21 cellular contexts compared by ENCODE assay signal in genomic region chr5:135608761-135609443, GRCh38. TPM values are rescaled to one million over a fixed set of nuclear protein-coding genes. Genes with fewer than 3 reads are reported as not detected.
DNase-seq lines count a peak whose midpoint lies in the region; ATAC-seq and TF ChIP-seq lines count a peak whose summit lies in the region.
"Had no signal": no experiment of that assay in that cellular context is flagged by ENCODE, and none has a peak within 500 bp of the region (broad histone marks: within the 10 kb centered on the region; RNA-seq: fewer than 3 reads in every experiment).

No MANE protein-coding gene starts in this region.

- H3K36me3 Mint-ChIP-seq in Calu3 (ENCODE audit: insufficient read depth, unreplicated experiment) = no peaks in the 10 kb centered on the region
- no peaks in the 10 kb centered on the region for H3K36me3 Mint-ChIP-seq in activated naive CD4-positive, alpha-beta T cell treated with anti-CD3 and anti-CD28 coated beads, Interleukin-2, amount 10 ng/mL, durations not matched to agents 7 days and 5 days
- H3K36me3 Mint-ChIP-seq: CD4-positive, CD25-positive, alpha-beta regulatory T cell had no signal

- no CpG with 5 or more reads among the region's 4 CpGs for WGBS in neuronal stem cell (ENCODE audit: extremely low coverage in 2 of 2, insufficient read length in 2 of 2, insufficient replicate concordance in 1 of 2), 2 donors

- peaks cover 23% of the 10 kb centered on the region for H3K4me1 Mint-ChIP-seq in Calu3 (ENCODE audit: low read depth, unreplicated experiment)
- H3K4me1 Mint-ChIP-seq in activated naive CD4-positive, alpha-beta T cell treated with anti-CD3 and anti-CD28 coated beads, Interleukin-2, amount 10 ng/mL, durations not matched to agents 7 days and 5 days = no peaks in the 10 kb centered on the region
- H3K4me1 Mint-ChIP-seq: CD4-positive, CD25-positive, alpha-beta regulatory T cell had no signal

- H3K79me1 ChIP-seq in neuronal stem cell (ENCODE audit: low read depth, low read length) = no peaks in the 10 kb centered on the region

- H3K27me3 ChIP-seq in colonic mucosa (no peaks in the 10 kb centered on the region), foreskin keratinocyte (no peaks in the 10 kb centered on the region), neuronal stem cell (ENCODE audit: control insufficient read depth in 3 of 3, insufficient read depth in 3 of 3, low read depth in 1 of 3, low read length in 3 of 3) (no peaks in the 10 kb centered on the region)

- intact Hi-C loops in Calu3 (cut with micrococcal nuclease; ENCODE audit: unreplicated experiment) = no loop called here
- intact Hi-C loops in colonic mucosa (cut with DNase I) = no loop called here

- CTCF ChIA-PET in Calu3 (lab: Charles Lee) = interaction anchor here (0.6 to 1.9 kb wide), 6 partner anchors 8 to 1044 kb away, joined by 3 to 12 read pairs (median 4); no protein-coding TSS in a partner anchor
- CTCF ChIA-PET in activated naive CD4-positive, alpha-beta T cell treated with anti-CD3 and anti-CD28 coated beads, Interleukin-2, amount 10 ng/mL, durations not matched to agents 7 days and 5 days (lab: Charles Lee) = interaction anchor here (0.8 to 1.2 kb wide), 2 partner anchors 10 to 43 kb away, joined by 4 to 5 read pairs; no protein-coding TSS in a partner anchor

- DNase-seq in Calu3 (peak; percentile 24), colonic mucosa (peak; percentile 2), foreskin keratinocyte (no peak), neuronal stem cell (ENCODE audit: low spot score) (no peak)
- no peak for DNase-seq in activated naive CD4-positive, alpha-beta T cell treated with anti-CD3 and anti-CD28 coated beads, Interleukin-2, amount 10 ng/mL, durations not matched to agents 7 days and 5 days
- DNase-seq in activated CD4-positive, CD25-positive, alpha-beta regulatory T cell (lab: John Stamatoyannopoulos, UW) = no peak
- DNase-seq: BE2C; Caco-2; CD4-positive, CD25-positive, alpha-beta regulatory T cell; DMS153; EL; GOT3; NCI-H1105 treated with DMSO at 0.1 percent for 48 hours; NCI-H1694 treated with DMSO at 0.1 percent for 48 hours; NCI-H510A treated with DMSO at 0.1 percent for 48 hours; NCI-H774; Right ventricle myocardium superior had no signal

- no peak overlapping the region for H3K14ac ChIP-seq in neuronal stem cell (ENCODE audit: low read length)

- no peak overlapping the region for H3K18ac ChIP-seq in neuronal stem cell (ENCODE audit: low read length)

- no TSS peak for BruUV-seq in Calu3 (replicated peaks; lab: Mats Ljungman, UMichigan)

- H3K9me3 ChIP-seq in colonic mucosa (no peaks in the 10 kb centered on the region), neuronal stem cell (replicated peaks in 1 of 2; ENCODE audit: control insufficient read depth in 2 of 2, insufficient read depth in 1 of 2, low read depth in 1 of 2, low read length in 2 of 2) (no peaks in the 10 kb centered on the region)
- H3K9me3 ChIP-seq: BE2C, Caco-2 had no signal

- no peak overlapping the region for H3K27ac ChIP-seq in colonic mucosa
- H3K27ac ChIP-seq in foreskin keratinocyte = no peak overlapping the region
- no peak overlapping the region for H3K27ac ChIP-seq in neuronal stem cell (replicated peaks; ENCODE audit: low read length)

- no peaks in the 10 kb centered on the region for H3K36me3 ChIP-seq in colonic mucosa
- H3K36me3 ChIP-seq in neuronal stem cell (replicated peaks in 1 of 2; ENCODE audit: control insufficient read depth in 2 of 2, insufficient read depth in 2 of 2, low read length in 2 of 2) = no peaks in the 10 kb centered on the region
- H3K36me3 ChIP-seq: BE2C had no signal

- ATAC-seq in foreskin keratinocyte (peak; percentile 37), GM19463 (IDR thresholded peaks at IDR 0.05; ENCODE audit: unreplicated experiment) (no peak)
- ATAC-seq: HCT116 had no signal

- no peak overlapping the region for H4K91ac ChIP-seq in neuronal stem cell (ENCODE audit: low read depth, low read length, poor library complexity)

- no peaks in the 10 kb centered on the region for H3K9me3 Mint-ChIP-seq in Calu3 (ENCODE audit: low read depth, unreplicated experiment)
- no peaks in the 10 kb centered on the region for H3K9me3 Mint-ChIP-seq in activated naive CD4-positive, alpha-beta T cell treated with anti-CD3 and anti-CD28 coated beads, Interleukin-2, amount 10 ng/mL, durations not matched to agents 7 days and 5 days

- H2BK120ac ChIP-seq in neuronal stem cell (ENCODE audit: low read depth, low read length) = no peak overlapping the region

- peak overlapping the region; percentile 48 for H3K27ac Mint-ChIP-seq in Calu3 (ENCODE audit: unreplicated experiment)
- H3K27ac Mint-ChIP-seq in activated naive CD4-positive, alpha-beta T cell treated with anti-CD3 and anti-CD28 coated beads, Interleukin-2, amount 10 ng/mL, durations not matched to agents 7 days and 5 days = no peak overlapping the region
- H3K27ac Mint-ChIP-seq: CD4-positive, CD25-positive, alpha-beta regulatory T cell had no signal

- peak overlapping the region; percentile 23 for H2AK5ac ChIP-seq in neuronal stem cell (ENCODE audit: low read depth, low read length)

- no peak overlapping the region for H3K23ac ChIP-seq in neuronal stem cell (ENCODE audit: low read depth, low read length, poor library complexity)

- H3K4ac ChIP-seq in neuronal stem cell (ENCODE audit: low read length) = no peak overlapping the region

- no peak overlapping the region for H2BK12ac ChIP-seq in neuronal stem cell (ENCODE audit: low read length)

- no peak for TF ChIP-seq CTCF in Calu3 (IDR thresholded peaks at IDR 0.05; ENCODE audit: unreplicated experiment)
- TF ChIP-seq CTCF in colonic mucosa (IDR thresholded peaks at IDR 0.05) = no peak
- TF ChIP-seq CTCF in foreskin keratinocyte (conservative IDR thresholded peaks at IDR 0.05) = no peak

- H3K4me2 ChIP-seq in neuronal stem cell (ENCODE audit: insufficient read depth, low read length, poor library complexity, severe bottlenecking) = no peak overlapping the region

- H3K4me1 ChIP-seq in colonic mucosa (no peaks in the 10 kb centered on the region), foreskin keratinocyte (no peaks in the 10 kb centered on the region), neuronal stem cell (ENCODE audit: control insufficient read depth in 2 of 2, insufficient read depth in 1 of 2, low read depth in 1 of 2, low read length in 2 of 2) (peaks cover 0 to 2% of the 10 kb centered on the region in 2 donors)
- H3K4me1 ChIP-seq: BE2C had no signal

- H2AFZ ChIP-seq in neuronal stem cell (ENCODE audit: low read length) = no peak overlapping the region

- H3K27me3 Mint-ChIP-seq in Calu3 (ENCODE audit: unreplicated experiment) = peaks cover 35% of the 10 kb centered on the region
- H3K27me3 Mint-ChIP-seq in activated naive CD4-positive, alpha-beta T cell treated with anti-CD3 and anti-CD28 coated beads, Interleukin-2, amount 10 ng/mL, durations not matched to agents 7 days and 5 days = peaks cover 18% of the 10 kb centered on the region
- H3K27me3 Mint-ChIP-seq: CD4-positive, CD25-positive, alpha-beta regulatory T cell had no signal

- no peak overlapping the region for H3K4me3 ChIP-seq in colonic mucosa
- H3K4me3 ChIP-seq in neuronal stem cell (ENCODE audit: low read length in 2 of 2) = no peak overlapping the region

- H2BK5ac ChIP-seq in neuronal stem cell (ENCODE audit: low read length) = no peak overlapping the region

- no peak overlapping the region for H2BK15ac ChIP-seq in neuronal stem cell (ENCODE audit: low read length)

- H3K9ac ChIP-seq in colonic mucosa (ENCODE audit: low read depth in 2 of 2, low read length in 2 of 2) = no peak overlapping the region
- no peak overlapping the region for H3K9ac ChIP-seq in neuronal stem cell (ENCODE audit: low read depth, low read length, poor library complexity)

- H3K4me3 Mint-ChIP-seq in Calu3 (ENCODE audit: low read depth, unreplicated experiment) = no peak overlapping the region
- no peak overlapping the region for H3K4me3 Mint-ChIP-seq in activated naive CD4-positive, alpha-beta T cell treated with anti-CD3 and anti-CD28 coated beads, Interleukin-2, amount 10 ng/mL, durations not matched to agents 7 days and 5 days
- H3K4me3 Mint-ChIP-seq: CD4-positive, CD25-positive, alpha-beta regulatory T cell had no signal

- H4K8ac ChIP-seq in neuronal stem cell (ENCODE audit: low read depth, low read length) = no peak overlapping the region

RNA-seq across cellular contexts. Expression of gene CXCL14, which starts 30.1 kb away (rescaled TPM):
- 0.27 TPM in 1 of 2 replicates, not detected in the other for total RNA-seq in Calu3 (2022)
- total RNA-seq in colonic mucosa = 10 to 100 TPM; 29.8 to 68.2 TPM
- total RNA-seq in foreskin keratinocyte = 0.42 and 0.44 TPM in 2 replicates
- 0.48 and 0.57 TPM in 2 replicates for polyA plus RNA-seq in foreskin keratinocyte
- polyA plus RNA-seq in neuronal stem cell (2013, experiment 1 of 2) = 1.7 TPM
- 1.8 TPM for polyA plus RNA-seq in neuronal stem cell (2013, experiment 2 of 2)
- total RNA-seq: Caco-2; CD4-positive, CD25-positive, alpha-beta regulatory T cell; LHCN-M2; OCI-LY7 had no signal
- polyA plus RNA-seq: CD4-positive, CD25-positive, alpha-beta regulatory T cell had no signal

Comparison
In these comparisons a context has a peak if more than half of its experiments do, and no peak if none do; other contexts are left out.
1. DNase-seq: peak in Calu3 (single experiment) and colonic mucosa (single experiment); none in foreskin keratinocyte (0 of 2), neuronal stem cell (single experiment), activated naive CD4-positive, alpha-beta T cell treated with anti-CD3 and anti-CD28 coated beads, Interleukin-2, amount 10 ng/mL, durations not matched to agents 7 days and 5 days (single experiment) and activated CD4-positive, CD25-positive, alpha-beta regulatory T cell (0 of 4).
2. RNA of gene CXCL14, which starts 30.1 kb away (total RNA-seq): 29.8 to 68.2 TPM in colonic mucosa; 0.42 to 0.44 TPM in foreskin keratinocyte and 0.27 TPM in Calu3; every median in the first group is over 10 times any median in the second.